Comparison of ENCODE assay signal across 2 cellular contexts in the genomic region with DNA sequence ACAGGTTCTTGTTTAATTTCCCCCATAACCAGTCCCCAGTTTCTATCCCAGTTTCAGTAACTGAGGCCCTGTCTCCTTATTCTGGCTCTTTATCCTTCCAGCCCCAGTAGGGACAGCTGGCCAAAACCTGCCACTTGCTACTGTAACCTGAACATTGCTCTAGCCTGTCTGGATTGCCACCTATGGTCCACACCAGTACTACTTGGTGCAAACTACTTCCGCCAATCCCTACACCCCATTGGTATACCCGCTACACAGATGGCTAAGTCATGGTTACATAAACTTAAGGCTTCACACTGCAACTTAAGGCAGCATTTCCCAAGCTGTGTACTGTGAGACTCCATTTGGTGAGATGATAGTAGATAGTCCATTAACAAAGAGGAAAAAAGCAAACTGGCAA.
TF ChIP-seq lines count a peak whose summit lies in the region.

No MANE protein-coding gene starts in this region.

TF ChIP-seq in A549, 52 proteins besides CTCF, POLR2A, EP300 and RAD21:
- TF ChIP-seq ZFP36 (IDR thresholded peaks at IDR 0.05; ENCODE audit: borderline replicate concordance, partially characterized antibody) (no peak), CBX2 (IDR thresholded peaks at IDR 0.05; ENCODE audit: borderline replicate concordance, low read depth) (no peak)
- TF ChIP-seq, protein P1, sequence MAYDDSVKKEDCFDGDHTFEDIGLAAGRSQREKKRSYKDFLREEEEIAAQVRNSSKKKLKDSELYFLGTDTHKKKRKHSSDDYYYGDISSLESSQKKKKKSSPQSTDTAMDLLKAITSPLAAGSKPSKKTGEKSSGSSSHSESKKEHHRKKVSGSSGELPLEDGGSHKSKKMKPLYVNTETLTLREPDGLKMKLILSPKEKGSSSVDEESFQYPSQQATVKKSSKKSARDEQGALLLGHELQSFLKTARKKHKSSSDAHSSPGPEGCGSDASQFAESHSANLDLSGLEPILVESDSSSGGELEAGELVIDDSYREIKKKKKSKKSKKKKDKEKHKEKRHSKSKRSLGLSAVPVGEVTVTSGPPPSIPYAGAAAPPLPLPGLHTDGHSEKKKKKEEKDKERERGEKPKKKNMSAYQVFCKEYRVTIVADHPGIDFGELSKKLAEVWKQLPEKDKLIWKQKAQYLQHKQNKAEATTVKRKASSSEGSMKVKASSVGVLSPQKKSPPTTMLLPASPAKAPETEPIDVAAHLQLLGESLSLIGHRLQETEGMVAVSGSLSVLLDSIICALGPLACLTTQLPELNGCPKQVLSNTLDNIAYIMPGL (CRISPR knock-in tag; IDR thresholded peaks at IDR 0.05; ENCODE audit: borderline replicate concordance): no peak
TF ChIP-seq in A549: peak in this region for 0.

TF ChIP-seq in K562, 482 proteins besides CTCF, POLR2A, EP300 and RAD21:
- TF ChIP-seq, protein P2, sequence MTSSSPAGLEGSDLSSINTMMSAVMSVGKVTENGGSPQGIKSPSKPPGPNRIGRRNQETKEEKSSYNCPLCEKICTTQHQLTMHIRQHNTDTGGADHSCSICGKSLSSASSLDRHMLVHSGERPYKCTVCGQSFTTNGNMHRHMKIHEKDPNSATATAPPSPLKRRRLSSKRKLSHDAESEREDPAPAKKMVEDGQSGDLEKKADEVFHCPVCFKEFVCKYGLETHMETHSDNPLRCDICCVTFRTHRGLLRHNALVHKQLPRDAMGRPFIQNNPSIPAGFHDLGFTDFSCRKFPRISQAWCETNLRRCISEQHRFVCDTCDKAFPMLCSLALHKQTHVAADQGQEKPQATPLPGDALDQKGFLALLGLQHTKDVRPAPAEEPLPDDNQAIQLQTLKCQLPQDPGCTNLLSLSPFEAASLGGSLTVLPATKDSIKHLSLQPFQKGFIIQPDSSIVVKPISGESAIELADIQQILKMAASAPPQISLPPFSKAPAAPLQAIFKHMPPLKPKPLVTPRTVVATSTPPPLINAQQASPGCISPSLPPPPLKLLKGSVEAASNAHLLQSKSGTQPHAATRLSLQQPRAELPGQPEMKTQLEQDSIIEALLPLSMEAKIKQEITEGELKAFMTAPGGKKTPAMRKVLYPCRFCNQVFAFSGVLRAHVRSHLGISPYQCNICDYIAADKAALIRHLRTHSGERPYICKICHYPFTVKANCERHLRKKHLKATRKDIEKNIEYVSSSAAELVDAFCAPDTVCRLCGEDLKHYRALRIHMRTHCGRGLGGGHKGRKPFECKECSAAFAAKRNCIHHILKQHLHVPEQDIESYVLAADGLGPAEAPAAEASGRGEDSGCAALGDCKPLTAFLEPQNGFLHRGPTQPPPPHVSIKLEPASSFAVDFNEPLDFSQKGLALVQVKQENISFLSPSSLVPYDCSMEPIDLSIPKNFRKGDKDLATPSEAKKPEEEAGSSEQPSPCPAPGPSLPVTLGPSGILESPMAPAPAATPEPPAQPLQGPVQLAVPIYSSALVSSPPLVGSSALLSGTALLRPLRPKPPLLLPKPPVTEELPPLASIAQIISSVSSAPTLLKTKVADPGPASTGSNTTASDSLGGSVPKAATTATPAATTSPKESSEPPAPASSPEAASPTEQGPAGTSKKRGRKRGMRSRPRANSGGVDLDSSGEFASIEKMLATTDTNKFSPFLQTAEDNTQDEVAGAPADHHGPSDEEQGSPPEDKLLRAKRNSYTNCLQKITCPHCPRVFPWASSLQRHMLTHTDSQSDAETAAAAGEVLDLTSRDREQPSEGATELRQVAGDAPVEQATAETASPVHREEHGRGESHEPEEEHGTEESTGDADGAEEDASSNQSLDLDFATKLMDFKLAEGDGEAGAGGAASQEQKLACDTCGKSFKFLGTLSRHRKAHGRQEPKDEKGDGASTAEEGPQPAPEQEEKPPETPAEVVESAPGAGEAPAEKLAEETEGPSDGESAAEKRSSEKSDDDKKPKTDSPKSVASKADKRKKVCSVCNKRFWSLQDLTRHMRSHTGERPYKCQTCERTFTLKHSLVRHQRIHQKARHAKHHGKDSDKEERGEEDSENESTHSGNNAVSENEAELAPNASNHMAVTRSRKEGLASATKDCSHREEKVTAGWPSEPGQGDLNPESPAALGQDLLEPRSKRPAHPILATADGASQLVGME (CRISPR knock-in tag; IDR thresholded peaks at IDR 0.05): no peak
- TF ChIP-seq SPI1 (IDR thresholded peaks at IDR 0.05; ENCODE audit: borderline replicate concordance, low read depth, low read length) (no peak), HNRNPL (IDR thresholded peaks at IDR 0.05; ENCODE audit: low read depth, low read length) (no peak), SMC3 (conservative IDR thresholded peaks at IDR 0.05; ENCODE audit: insufficient read depth, low read depth, low read length) (no peak), GATAD2A (IDR thresholded peaks at IDR 0.05) (no peak), TRIM24 (IDR thresholded peaks at IDR 0.05) (no peak), SP1 (CRISPR knock-in tag; IDR thresholded peaks at IDR 0.05) (no peak), NFE2 (IDR thresholded peaks at IDR 0.05; ENCODE audit: low read depth) (0 out of 2 replicates have a peak, but pooled peaks have one; percentile 11)
- TF ChIP-seq, protein P3, sequence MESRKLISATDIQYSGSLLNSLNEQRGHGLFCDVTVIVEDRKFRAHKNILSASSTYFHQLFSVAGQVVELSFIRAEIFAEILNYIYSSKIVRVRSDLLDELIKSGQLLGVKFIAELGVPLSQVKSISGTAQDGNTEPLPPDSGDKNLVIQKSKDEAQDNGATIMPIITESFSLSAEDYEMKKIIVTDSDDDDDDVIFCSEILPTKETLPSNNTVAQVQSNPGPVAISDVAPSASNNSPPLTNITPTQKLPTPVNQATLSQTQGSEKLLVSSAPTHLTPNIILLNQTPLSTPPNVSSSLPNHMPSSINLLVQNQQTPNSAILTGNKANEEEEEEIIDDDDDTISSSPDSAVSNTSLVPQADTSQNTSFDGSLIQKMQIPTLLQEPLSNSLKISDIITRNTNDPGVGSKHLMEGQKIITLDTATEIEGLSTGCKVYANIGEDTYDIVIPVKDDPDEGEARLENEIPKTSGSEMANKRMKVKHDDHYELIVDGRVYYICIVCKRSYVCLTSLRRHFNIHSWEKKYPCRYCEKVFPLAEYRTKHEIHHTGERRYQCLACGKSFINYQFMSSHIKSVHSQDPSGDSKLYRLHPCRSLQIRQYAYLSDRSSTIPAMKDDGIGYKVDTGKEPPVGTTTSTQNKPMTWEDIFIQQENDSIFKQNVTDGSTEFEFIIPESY (CRISPR knock-in tag; IDR thresholded peaks at IDR 0.05): peak; percentile 96
- TF ChIP-seq, protein P4, sequence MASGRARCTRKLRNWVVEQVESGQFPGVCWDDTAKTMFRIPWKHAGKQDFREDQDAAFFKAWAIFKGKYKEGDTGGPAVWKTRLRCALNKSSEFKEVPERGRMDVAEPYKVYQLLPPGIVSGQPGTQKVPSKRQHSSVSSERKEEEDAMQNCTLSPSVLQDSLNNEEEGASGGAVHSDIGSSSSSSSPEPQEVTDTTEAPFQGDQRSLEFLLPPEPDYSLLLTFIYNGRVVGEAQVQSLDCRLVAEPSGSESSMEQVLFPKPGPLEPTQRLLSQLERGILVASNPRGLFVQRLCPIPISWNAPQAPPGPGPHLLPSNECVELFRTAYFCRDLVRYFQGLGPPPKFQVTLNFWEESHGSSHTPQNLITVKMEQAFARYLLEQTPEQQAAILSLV (tag; IDR thresholded peaks at IDR 0.05): no peak
